In genomic region chr21:31730687-31731111, GRCh38 we compare ENCODE assay signal across 8 cellular contexts. TPM values are rescaled to one million over a fixed set of nuclear protein-coding genes. Genes with fewer than 3 reads are reported as not detected.
DNase-seq lines count a peak whose midpoint lies in the region; ATAC-seq lines count a peak whose summit lies in the region.

No MANE protein-coding gene starts in this region.

- H3K9me3 ChIP-seq in ES-I3 (ENCODE audit: control insufficient read depth, insufficient read depth, low read length) (no peaks in the 10 kb centered on the region), SJSA1 (replicated peaks) (no peaks in the 10 kb centered on the region), esophagus (ENCODE audit: control insufficient read depth in 2 of 2, insufficient read depth in 1 of 2, low read depth in 1 of 2, low read length in 1 of 2) (no peaks in the 10 kb centered on the region)

- no peak overlapping the region for H3K4me3 Mint-ChIP-seq in natural killer cell treated with Interleukin-12 subunit alpha and Interleukin-12 subunit beta and Interleukin-15 and Interleukin-18, amount 100 ng/mL, for 72 hours

- peak overlapping the region; percentile 62 to 81 for H3K27ac Mint-ChIP-seq in natural killer cell treated with Interleukin-12 subunit alpha and Interleukin-12 subunit beta and Interleukin-15 and Interleukin-18, amount 100 ng/mL, for 72 hours

- H3K27ac ChIP-seq in SJSA1 (peak overlapping the region; percentile 93; the same call in 1 of the 2 replicates), esophagus (ENCODE audit: low read depth in 2 of 2, low read length in 1 of 2) (peak overlapping the region; percentile 94)

- H3K4me3 ChIP-seq in SJSA1 (peak overlapping the region; percentile 100), esophagus (ENCODE audit: low read depth in 1 of 2, low read length in 2 of 2) (peak overlapping the region; percentile 79 to 92)

- H3K36me3 ChIP-seq in ES-I3 (ENCODE audit: insufficient read depth, low read length) (no peaks in the 10 kb centered on the region), SJSA1 (peaks cover 32% of the 10 kb centered on the region), esophagus (ENCODE audit: control insufficient read depth in 2 of 2, insufficient read depth in 2 of 2, low read length in 1 of 2) (no peaks in the 10 kb centered on the region)

- H3K9ac ChIP-seq in ES-I3 (ENCODE audit: low read depth, low read length) = peak overlapping the region; percentile 97

- no peaks in the 10 kb centered on the region for H3K9me3 Mint-ChIP-seq in natural killer cell treated with Interleukin-12 subunit alpha and Interleukin-12 subunit beta and Interleukin-15 and Interleukin-18, amount 100 ng/mL, for 72 hours

- H3K4me1 Mint-ChIP-seq in natural killer cell treated with Interleukin-12 subunit alpha and Interleukin-12 subunit beta and Interleukin-15 and Interleukin-18, amount 100 ng/mL, for 72 hours (ENCODE audit: low read depth in 2 of 2) = peaks cover 9% of the 10 kb centered on the region in 2 donors

- H3K4me1 ChIP-seq in ES-I3 (ENCODE audit: insufficient read depth, low read length) (peaks cover 24% of the 10 kb centered on the region), SJSA1 (replicated peaks) (peaks cover 23% of the 10 kb centered on the region), esophagus (ENCODE audit: control insufficient read depth in 2 of 2, insufficient read depth in 2 of 2, low read length in 1 of 2) (peaks cover 0 to 11% of the 10 kb centered on the region in 2 donors)

- H3K27me3 Mint-ChIP-seq in natural killer cell treated with Interleukin-12 subunit alpha and Interleukin-12 subunit beta and Interleukin-15 and Interleukin-18, amount 100 ng/mL, for 72 hours = no peaks in the 10 kb centered on the region

- H3K27me3 ChIP-seq in SJSA1 (replicated peaks) = no peaks in the 10 kb centered on the region
- H3K27me3 ChIP-seq in esophagus (ENCODE audit: control insufficient read depth in 1 of 2, insufficient read depth in 2 of 2, low read length in 2 of 2) = no peaks in the 10 kb centered on the region

- no peaks in the 10 kb centered on the region for H3K36me3 Mint-ChIP-seq in natural killer cell treated with Interleukin-12 subunit alpha and Interleukin-12 subunit beta and Interleukin-15 and Interleukin-18, amount 100 ng/mL, for 72 hours

- no peak for ATAC-seq in natural killer cell treated with Interleukin-12 subunit alpha and Interleukin-12 subunit beta and Interleukin-15 and Interleukin-18, amount 100 ng/mL, for 72 hours
- ATAC-seq in HG03039 (IDR thresholded peaks at IDR 0.05; ENCODE audit: unreplicated experiment) (no peak), HG02588 (IDR thresholded peaks at IDR 0.05; ENCODE audit: unreplicated experiment) (no peak), GM21717 (IDR thresholded peaks at IDR 0.05; ENCODE audit: unreplicated experiment) (no peak)

- 1% methylated on average over 17 of the region's 17 CpGs for WGBS in esophagus, 2 donors

- DNase-seq in A172 (ENCODE audit: low spot score) = peak; percentile 22
- peak in 1 of 2 experiments; percentile 41 for DNase-seq in SJSA1 (ENCODE audit: low read depth in 1 of 2, low spot score in 2 of 2)
- no peak for DNase-seq in natural killer cell treated with Interleukin-12 subunit alpha and Interleukin-12 subunit beta and Interleukin-15 and Interleukin-18, amount 100 ng/mL, for 72 hours (ENCODE audit: low spot score)

RNA-seq across cellular contexts. Expression of gene SCAF4, which starts 1.2 kb away (rescaled TPM):
- 3.9 and 5.7 TPM in 2 replicates for total RNA-seq in A172 (2014; rRNA removed; shearing (Covaris generic))
- 5.5 and 6.5 TPM in 2 replicates for total RNA-seq in SJSA1 (2014; rRNA removed; shearing (Covaris generic))
- 10 to 100 TPM in 1 of 2 donors, 1 to 10 TPM in 1; 9.7 to 10.5 TPM for polyA plus RNA-seq in esophagus
- 10 to 100 TPM; 56.5 to 66.9 TPM for total RNA-seq in natural killer cell treated with Interleukin-12 subunit alpha and Interleukin-12 subunit beta and Interleukin-15 and Interleukin-18, amount 100 ng/mL, for 72 hours
